23 cellular contexts compared by ENCODE assay signal in the genomic region with DNA sequence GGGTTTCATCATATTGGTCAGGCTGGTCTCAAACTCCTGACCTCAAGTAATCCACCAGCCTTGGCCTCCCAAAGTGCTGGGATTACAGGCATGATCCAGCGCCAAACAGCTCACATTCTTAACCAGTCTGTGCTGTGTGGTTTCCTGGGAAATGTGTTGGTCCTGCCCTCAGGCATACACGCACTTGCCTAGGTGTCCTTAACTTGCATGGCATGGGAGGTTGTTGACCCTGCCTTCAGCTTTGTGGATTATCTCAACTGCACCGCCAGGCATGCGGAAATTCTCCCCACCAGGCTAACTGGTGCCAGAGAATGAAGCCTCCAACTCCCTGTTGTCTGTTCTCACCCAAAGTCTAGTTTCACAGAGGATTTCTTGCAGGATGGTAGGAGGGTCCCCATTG.
DNase-seq lines count a peak whose midpoint lies in the region; TF ChIP-seq lines count a peak whose summit lies in the region.
"Had no signal": no experiment of that assay in that cellular context is flagged by ENCODE, and none has a peak within 500 bp of the region (broad histone marks: within the 10 kb centered on the region; RNA-seq: fewer than 3 reads in every experiment).

No MANE protein-coding gene starts in this region.

- H3K4me3 Mint-ChIP-seq in endodermal cell = no peak overlapping the region
- no peak overlapping the region for H3K4me3 Mint-ChIP-seq in activated CD4-positive, alpha-beta T cell treated with anti-CD3 and anti-CD28 coated beads, Interleukin-2, amount 10 ng/mL, durations not matched to agents 24 days and 14 days
- H3K4me3 Mint-ChIP-seq: CD14-positive monocyte; CD4-positive, alpha-beta memory T cell; CD4-positive, CD25-positive, alpha-beta regulatory T cell; CD8-positive, alpha-beta memory T cell had no signal

- H3K4me1 ChIP-seq in endodermal cell (ENCODE audit: control insufficient read depth, insufficient read depth, low read length) (no peaks in the 10 kb centered on the region), trophoblast cell (ENCODE audit: control insufficient read depth in 1 of 2, insufficient read depth in 2 of 2, low read length in 2 of 2) (no peaks in the 10 kb centered on the region)
- H3K4me1 ChIP-seq: BE2C, BLaER1 had no signal

- no peak overlapping the region for H3K14ac ChIP-seq in trophoblast cell (ENCODE audit: low read length)

- H3K9ac ChIP-seq in endodermal cell (ENCODE audit: extremely low read depth, low read length, poor library complexity, severe bottlenecking) (no peak overlapping the region), trophoblast cell (ENCODE audit: low read length) (no peak overlapping the region)
- H3K9ac ChIP-seq: BLaER1 had no signal

- H3K4me2 ChIP-seq in trophoblast cell (ENCODE audit: low read length) = no peak overlapping the region
- H3K4me2 ChIP-seq: BLaER1 had no signal

- H2AFZ ChIP-seq in trophoblast cell (ENCODE audit: insufficient read depth, low read length, poor library complexity) = no peak overlapping the region

- H3K9me3 ChIP-seq in endodermal cell (ENCODE audit: control insufficient read depth, low read length) (no peaks in the 10 kb centered on the region), trophoblast cell (ENCODE audit: insufficient read depth, low read depth, low read length) (peaks cover 2% of the 10 kb centered on the region)
- H3K9me3 ChIP-seq: BE2C, BLaER1 had no signal

- no peaks in the 10 kb centered on the region for H3K79me1 ChIP-seq in trophoblast cell (ENCODE audit: low read length)

- peak; percentile 20 for DNase-seq in M059J (ENCODE audit: low read depth)
- DNase-seq in endodermal cell = peak; percentile 10
- peak; percentile 96 to 98 for DNase-seq in trophoblast cell
- DNase-seq in activated CD4-positive, alpha-beta T cell treated with anti-CD3 and anti-CD28 coated beads, Interleukin-2, amount 10 ng/mL, durations not matched to agents 24 days and 14 days = no peak
- no peak for DNase-seq in NCI-H2081 treated with DMSO at 0.1 percent for 48 hours (lab: John Stamatoyannopoulos, UW)
- DNase-seq: 8988T; ACHN; BE2C; C1 segment of cervical spinal cord; CD4-positive, alpha-beta memory T cell; CD4-positive, CD25-positive, alpha-beta regulatory T cell; CD8-positive, alpha-beta memory T cell; COR-L47; DMS 273 treated with DMSO at 0.1 percent for 48 hours; DMS153; DMS53; DMS79; DND-41; EL; GDM1 had no signal

- H3K4me1 Mint-ChIP-seq in endodermal cell = peaks cover 7% of the 10 kb centered on the region
- H3K4me1 Mint-ChIP-seq in activated CD4-positive, alpha-beta T cell treated with anti-CD3 and anti-CD28 coated beads, Interleukin-2, amount 10 ng/mL, durations not matched to agents 24 days and 14 days = no peaks in the 10 kb centered on the region
- H3K4me1 Mint-ChIP-seq: CD14-positive monocyte; CD4-positive, CD25-positive, alpha-beta regulatory T cell; CD8-positive, alpha-beta memory T cell had no signal

- no peak overlapping the region for H2AK5ac ChIP-seq in trophoblast cell (ENCODE audit: low read length)

- no peak overlapping the region for H3K23ac ChIP-seq in trophoblast cell (ENCODE audit: low read length)

- no peak overlapping the region for H2BK12ac ChIP-seq in trophoblast cell (ENCODE audit: low read length)

- no peak overlapping the region for H3K4me3 ChIP-seq in endodermal cell (ENCODE audit: low read length)
- H3K4me3 ChIP-seq in trophoblast cell (ENCODE audit: low read depth, low read length) = no peak overlapping the region
- H3K4me3 ChIP-seq: BLaER1, GM12878 had no signal

- H3K18ac ChIP-seq in trophoblast cell (ENCODE audit: low read length) = no peak overlapping the region

- no peaks in the 10 kb centered on the region for H3K36me3 Mint-ChIP-seq in endodermal cell (ENCODE audit: low read depth)
- no peaks in the 10 kb centered on the region for H3K36me3 Mint-ChIP-seq in activated CD4-positive, alpha-beta T cell treated with anti-CD3 and anti-CD28 coated beads, Interleukin-2, amount 10 ng/mL, durations not matched to agents 24 days and 14 days (ENCODE audit: low read depth)
- H3K36me3 Mint-ChIP-seq: CD4-positive, CD25-positive, alpha-beta regulatory T cell had no signal

- no peaks in the 10 kb centered on the region for H3K27me3 Mint-ChIP-seq in endodermal cell (ENCODE audit: insufficient read depth)
- peaks cover 2% of the 10 kb centered on the region for H3K27me3 Mint-ChIP-seq in activated CD4-positive, alpha-beta T cell treated with anti-CD3 and anti-CD28 coated beads, Interleukin-2, amount 10 ng/mL, durations not matched to agents 24 days and 14 days
- H3K27me3 Mint-ChIP-seq: CD8-positive, alpha-beta memory T cell had no signal

- H3K79me2 ChIP-seq in trophoblast cell (ENCODE audit: control insufficient read depth, insufficient read depth, low read length, poor library complexity) = no peaks in the 10 kb centered on the region

- no peak for TF ChIP-seq CTCF in endodermal cell (conservative IDR thresholded peaks at IDR 0.05)

- H3K27ac ChIP-seq in endodermal cell (ENCODE audit: low read depth, low read length) (no peak overlapping the region), trophoblast cell (ENCODE audit: low read depth, low read length) (no peak overlapping the region)
- H3K27ac ChIP-seq: BLaER1 had no signal

- WGBS in endodermal cell (ENCODE audit: insufficient coverage in 1 of 2, insufficient read length in 1 of 2), 2 experiments = 92 to 95% methylated on average over 4 of the region's 4 CpGs
- no CpG with 5 or more reads among the region's 4 CpGs for WGBS in trophoblast cell (ENCODE audit: extremely low coverage, insufficient coverage, insufficient read length)

- no peak overlapping the region for H2BK5ac ChIP-seq in trophoblast cell (ENCODE audit: low read depth, low read length, poor library complexity)

- H3K36me3 ChIP-seq in endodermal cell (ENCODE audit: control insufficient read depth, insufficient read depth, low read length) (no peaks in the 10 kb centered on the region), trophoblast cell (ENCODE audit: control insufficient read depth in 1 of 2, insufficient read depth in 2 of 2, low read length in 2 of 2) (no peaks in the 10 kb centered on the region)
- H3K36me3 ChIP-seq: BE2C, BLaER1 had no signal

- H3K27me3 ChIP-seq in endodermal cell (ENCODE audit: control insufficient read depth, insufficient read depth, low read length, poor library complexity, severe bottlenecking) (no peaks in the 10 kb centered on the region), trophoblast cell (ENCODE audit: insufficient read depth, low read length) (no peaks in the 10 kb centered on the region)
- H3K27me3 ChIP-seq: BE2C, BLaER1 had no signal

- no peak overlapping the region for H4K8ac ChIP-seq in trophoblast cell (ENCODE audit: low read depth, low read length)

- intact Hi-C loops in activated CD4-positive, alpha-beta T cell treated with anti-CD3 and anti-CD28 coated beads, Interleukin-2, amount 10 ng/mL, durations not matched to agents 24 days and 14 days (cut with micrococcal nuclease) = no loop called here

- no peak overlapping the region for H3K4ac ChIP-seq in trophoblast cell (ENCODE audit: low read depth, low read length)

- H3K9me3 Mint-ChIP-seq in endodermal cell = no peaks in the 10 kb centered on the region
- H3K9me3 Mint-ChIP-seq in activated CD4-positive, alpha-beta T cell treated with anti-CD3 and anti-CD28 coated beads, Interleukin-2, amount 10 ng/mL, durations not matched to agents 24 days and 14 days = no peaks in the 10 kb centered on the region
- H3K9me3 Mint-ChIP-seq: CD4-positive, alpha-beta memory T cell; CD8-positive, alpha-beta memory T cell had no signal

- no peak overlapping the region for H2BK120ac ChIP-seq in trophoblast cell (ENCODE audit: insufficient read depth, low read length, poor library complexity)

- no peak overlapping the region for H3K27ac Mint-ChIP-seq in endodermal cell
- no peak overlapping the region for H3K27ac Mint-ChIP-seq in activated CD4-positive, alpha-beta T cell treated with anti-CD3 and anti-CD28 coated beads, Interleukin-2, amount 10 ng/mL, durations not matched to agents 24 days and 14 days
- H3K27ac Mint-ChIP-seq: CD14-positive monocyte; CD4-positive, alpha-beta memory T cell; CD4-positive, CD25-positive, alpha-beta regulatory T cell had no signal

- H4K91ac ChIP-seq in trophoblast cell (ENCODE audit: low read depth, low read length) = no peak overlapping the region

- H4K12ac ChIP-seq in trophoblast cell (ENCODE audit: low read depth, low read length) = no peak overlapping the region

Comparison
In these comparisons a context has a peak if more than half of its experiments do, and no peak if none do; other contexts are left out.
1. DNase-seq: peak in M059J (single experiment), endodermal cell (single experiment) and trophoblast cell (2 of 2); none in activated CD4-positive, alpha-beta T cell treated with anti-CD3 and anti-CD28 coated beads, Interleukin-2, amount 10 ng/mL, durations not matched to agents 24 days and 14 days (single experiment) and NCI-H2081 treated with DMSO at 0.1 percent for 48 hours (single experiment).